In genomic region chr15:82942691-82943090, GRCh38 we compare ENCODE assay signal across 1 cellular context.
TF ChIP-seq lines count a peak whose summit lies in the region.

No MANE protein-coding gene starts in this region.

TF ChIP-seq in HepG2, 621 proteins besides CTCF, POLR2A, EP300 and RAD21 (continued from another document):
- no peak for TF ChIP-seq PAWR (CRISPR knock-in tag; IDR thresholded peaks at IDR 0.05; ENCODE audit: borderline replicate concordance)
